ENCODE assay signal across 8 cellular contexts in the genomic region with DNA sequence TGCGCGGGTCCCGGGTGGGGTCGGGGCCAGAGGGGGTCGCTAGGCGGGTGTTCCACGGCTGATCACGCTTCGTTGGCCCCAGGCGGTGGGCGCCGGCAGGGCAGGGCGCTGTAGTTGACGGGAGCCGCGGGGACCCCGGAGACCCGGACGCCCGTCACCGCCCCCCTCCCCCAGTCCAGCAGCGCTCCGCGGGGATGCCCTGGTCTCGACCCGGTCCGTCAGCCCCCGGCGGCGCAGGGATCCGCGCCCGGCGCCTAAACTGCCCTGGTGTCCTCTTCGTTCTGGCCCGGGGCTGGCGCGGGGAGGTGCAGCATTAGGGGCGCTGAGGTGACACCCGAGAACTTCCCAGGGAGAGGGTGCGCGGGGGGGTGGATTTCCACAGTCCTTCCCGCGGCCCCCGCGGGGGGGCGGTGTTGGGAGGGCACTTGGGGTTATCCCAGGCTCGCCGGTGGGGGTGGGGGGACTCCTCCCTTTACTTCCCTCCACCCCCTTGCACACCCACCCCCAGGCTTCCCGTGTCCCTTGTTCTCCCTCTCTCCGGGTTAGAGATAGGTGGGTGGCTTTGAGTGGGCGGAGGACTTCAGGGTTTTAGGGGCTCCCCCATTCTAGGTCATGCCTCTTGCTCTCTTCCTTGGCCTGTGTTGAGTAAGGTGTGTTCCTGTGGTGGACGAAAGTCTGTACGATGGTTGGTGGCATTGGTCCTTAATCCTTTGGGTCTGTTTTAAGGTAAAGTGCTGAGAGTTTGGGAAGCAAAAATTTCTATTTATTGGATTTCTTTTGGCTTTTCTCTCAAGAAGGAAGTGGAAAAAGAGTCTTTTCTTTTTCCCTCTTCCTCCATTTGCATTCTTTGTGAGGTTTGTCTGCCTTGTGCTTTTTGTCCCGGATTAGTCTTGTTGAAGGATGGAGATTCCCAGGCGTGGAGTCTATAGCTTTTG. TPM values are rescaled to one million over a fixed set of nuclear protein-coding genes. Genes with fewer than 3 reads are reported as not detected.
DNase-seq lines count a peak whose midpoint lies in the region; ATAC-seq and TF ChIP-seq lines count a peak whose summit lies in the region.

No MANE protein-coding gene starts in this region.

- H3K27me3 Mint-ChIP-seq in activated T-cell treated with anti-CD3 and anti-CD28 coated beads, Interleukin-2, amount 50 U/mL, for 24 hours, result no peaks in the 10 kb centered on the region
- H3K27me3 Mint-ChIP-seq in naive B cell, result no peaks in the 10 kb centered on the region

- 18% methylated on average over 6 of the region's 56 CpGs for whole genome bisulfite sequencing in esophagus muscularis mucosa

- TF ChIP-seq EP300 in esophagus muscularis mucosa (IDR thresholded peaks at IDR 0.05), result no peak

- H3K27ac ChIP-seq in esophagus muscularis mucosa (replicated peaks in 1 of 4), result peak overlapping the region; percentile 97 to 100 (median 98)

- H3K27ac Mint-ChIP-seq in activated T-cell treated with anti-CD3 and anti-CD28 coated beads, Interleukin-2, amount 50 U/mL, for 24 hours, result peak overlapping the region; percentile 97
- H3K27ac Mint-ChIP-seq in naive B cell, result peak overlapping the region; percentile 98 to 100 (median 99)
- peak overlapping the region; percentile 96 for H3K27ac Mint-ChIP-seq in stimulated activated effector memory CD8-positive, alpha-beta T cell treated with anti-CD3 and anti-CD28 coated beads, Interleukin-12 subunit alpha, Interleukin-12 subunit beta, amount 100 ng/mL, for 72 hours

- no peak for TF ChIP-seq POLR2A in esophagus muscularis mucosa (IDR thresholded peaks at IDR 0.05; ENCODE audit: low read depth)

- peak; percentile 4 for ATAC-seq in HG03139 (IDR thresholded peaks at IDR 0.05; ENCODE audit: unreplicated experiment)
- peak; percentile 22 to 26 for ATAC-seq in naive B cell (ENCODE audit: low read depth in 2 of 2)
- peak; percentile 22 for ATAC-seq in stimulated activated effector memory CD8-positive, alpha-beta T cell treated with anti-CD3 and anti-CD28 coated beads, Interleukin-12 subunit alpha, Interleukin-12 subunit beta, amount 100 ng/mL, for 72 hours

- intact Hi-C loops in esophagus muscularis mucosa (cut with DNase I), result loop anchor here (5.0 kb wide), 2 partner anchors 46 to 136 kb away; partner anchors contain the start of gene PRKCI

- H3K9me3 ChIP-seq in esophagus muscularis mucosa, result no peaks in the 10 kb centered on the region

- peaks cover 0 to 22% (median 4%) of the 10 kb centered on the region in 4 donors for H3K36me3 ChIP-seq in esophagus muscularis mucosa

- peak in 1 of 3 experiments; percentile 21 for TF ChIP-seq CTCF in esophagus muscularis mucosa (IDR thresholded peaks at IDR 0.05)

- H3K4me1 Mint-ChIP-seq in activated T-cell treated with anti-CD3 and anti-CD28 coated beads, Interleukin-2, amount 50 U/mL, for 24 hours (ENCODE audit: low read depth), result peaks cover 44% of the 10 kb centered on the region
- peaks cover 52 to 73% (median 67%) of the 10 kb centered on the region in 3 donors for H3K4me1 Mint-ChIP-seq in naive B cell
- H3K4me1 Mint-ChIP-seq in stimulated activated effector memory CD8-positive, alpha-beta T cell treated with anti-CD3 and anti-CD28 coated beads, Interleukin-12 subunit alpha, Interleukin-12 subunit beta, amount 100 ng/mL, for 72 hours, result peaks cover 52% of the 10 kb centered on the region

- H3K27me3 ChIP-seq in esophagus muscularis mucosa, result no peaks in the 10 kb centered on the region

- H3K9me3 Mint-ChIP-seq in activated T-cell treated with anti-CD3 and anti-CD28 coated beads, Interleukin-2, amount 50 U/mL, for 24 hours, result no peaks in the 10 kb centered on the region
- H3K9me3 Mint-ChIP-seq in naive B cell, result no peaks in the 10 kb centered on the region
- no peaks in the 10 kb centered on the region for H3K9me3 Mint-ChIP-seq in stimulated activated effector memory CD8-positive, alpha-beta T cell treated with anti-CD3 and anti-CD28 coated beads, Interleukin-12 subunit alpha, Interleukin-12 subunit beta, amount 100 ng/mL, for 72 hours

- H3K4me3 ChIP-seq in esophagus muscularis mucosa, result peak overlapping the region; percentile 77 to 96 (median 96)

- peaks cover 22 to 62% (median 59%) of the 10 kb centered on the region in 4 donors for H3K4me1 ChIP-seq in esophagus muscularis mucosa

- peaks cover 38% of the 10 kb centered on the region for H3K36me3 Mint-ChIP-seq in activated T-cell treated with anti-CD3 and anti-CD28 coated beads, Interleukin-2, amount 50 U/mL, for 24 hours (ENCODE audit: low read depth)
- H3K36me3 Mint-ChIP-seq in naive B cell, result peaks cover 20 to 22% of the 10 kb centered on the region in 2 donors
- peaks cover 62% of the 10 kb centered on the region for H3K36me3 Mint-ChIP-seq in stimulated activated effector memory CD8-positive, alpha-beta T cell treated with anti-CD3 and anti-CD28 coated beads, Interleukin-12 subunit alpha, Interleukin-12 subunit beta, amount 100 ng/mL, for 72 hours

- H3K4me3 Mint-ChIP-seq in activated T-cell treated with anti-CD3 and anti-CD28 coated beads, Interleukin-2, amount 50 U/mL, for 24 hours, result peak overlapping the region; percentile 88
- H3K4me3 Mint-ChIP-seq in naive B cell, result peak overlapping the region; percentile 86 to 97 (median 95)
- peak overlapping the region; percentile 82 for H3K4me3 Mint-ChIP-seq in stimulated activated effector memory CD8-positive, alpha-beta T cell treated with anti-CD3 and anti-CD28 coated beads, Interleukin-12 subunit alpha, Interleukin-12 subunit beta, amount 100 ng/mL, for 72 hours

- peak; percentile 66 for DNase-seq in SIG-M5 treated with dmso at 0.1 percent for 504 hours (lab: John Stamatoyannopoulos, UW; ENCODE audit: unreplicated experiment)
- DNase-seq in SIG-M5 (lab: John Stamatoyannopoulos, UW), result no peak
- peak; percentile 52 for DNase-seq in NOMO-1 treated with dmso at 0.1 percent for 144 hours (lab: John Stamatoyannopoulos, UW; ENCODE audit: unreplicated experiment)
- DNase-seq in activated T-cell treated with anti-CD3 and anti-CD28 coated beads, Interleukin-2, amount 50 U/mL, for 24 hours, result peak; percentile 82
- DNase-seq in esophagus muscularis mucosa (ENCODE audit: extremely low spot score), result peak; percentile 97
- DNase-seq in naive B cell, result peak; percentile 81
- peak; percentile 70 to 91 for DNase-seq in stimulated activated effector memory CD8-positive, alpha-beta T cell treated with anti-CD3 and anti-CD28 coated beads, Interleukin-12 subunit alpha, Interleukin-12 subunit beta, amount 100 ng/mL, for 72 hours (ENCODE audit: low spot score in 2 of 2)

RNA-seq across cellular contexts. Expression of gene SKIL, which starts 0.7 kb away (rescaled TPM):
- 10 to 100 TPM; 34.7 to 54.4 (median 39.5) TPM for total RNA-seq in esophagus muscularis mucosa
- polyA plus RNA-seq in naive B cell (ENCODE audit: low read depth in 6 of 6), result 10 to 100 TPM; 12.3 to 28.5 (median 25.2) TPM
